In genomic region chr10:102744374-102745051, GRCh38 we compare ENCODE assay signal across 8 cellular contexts. TPM values are rescaled to one million over a fixed set of nuclear protein-coding genes. Genes with fewer than 3 reads are reported as not detected.
DNase-seq lines count a peak whose midpoint lies in the region; ATAC-seq and TF ChIP-seq lines count a peak whose summit lies in the region.

No MANE protein-coding gene starts in this region.

- no peaks in the 10 kb centered on the region for H3K4me1 ChIP-seq in BE2C

- peak overlapping the region; percentile 93 for H3K4me3 Mint-ChIP-seq in natural killer cell

- peaks cover 52 to 55% of the 10 kb centered on the region in 2 donors for H3K4me1 Mint-ChIP-seq in natural killer cell

- TF ChIP-seq CTCF in BE2C (IDR thresholded peaks at IDR 0.05; ENCODE audit: low read depth, low read length) = no peak
- no peak for TF ChIP-seq CTCF in natural killer cell (IDR thresholded peaks at IDR 0.05)

- H3K27me3 ChIP-seq in BE2C = no peaks in the 10 kb centered on the region

- no peaks in the 10 kb centered on the region for H3K9me3 ChIP-seq in BE2C

- peak overlapping the region; percentile 82 for H3K4me3 ChIP-seq in BE2C (ENCODE audit: low read depth, low read length)

- peak overlapping the region; percentile 78 to 86 for H3K27ac Mint-ChIP-seq in natural killer cell

- intact Hi-C loops in natural killer cell (cut with micrococcal nuclease) = no loop called here

- H3K27me3 Mint-ChIP-seq in natural killer cell (ENCODE audit: low read depth in 2 of 2) = no peaks in the 10 kb centered on the region

- H3K36me3 Mint-ChIP-seq in natural killer cell = no peaks in the 10 kb centered on the region

- peak overlapping the region; percentile 29 for H3K27ac ChIP-seq in epithelial cell of prostate

- ATAC-seq in GM21529 (IDR thresholded peaks at IDR 0.05; ENCODE audit: unreplicated experiment) (peak; percentile 6), natural killer cell (peak in 1 of 3 donors; percentile 9)

- peaks cover 0 to 4% of the 10 kb centered on the region in 2 donors for H3K9me3 Mint-ChIP-seq in natural killer cell

- H3K36me3 ChIP-seq in BE2C = no peaks in the 10 kb centered on the region

- no peak for DNase-seq in BE2C
- peak; percentile 28 for DNase-seq in SW480 (ENCODE audit: low spot score)
- no peak for DNase-seq in epithelial cell of prostate (ENCODE audit: low read depth, low spot score)
- DNase-seq in natural killer cell = no peak
- no peak for DNase-seq in OCI-M2 (lab: John Stamatoyannopoulos, UW; ENCODE audit: unreplicated experiment)
- DNase-seq in COR-L47 (lab: John Stamatoyannopoulos, UW) = no peak
- DNase-seq in mesenteric fat pad (ENCODE audit: low spot score) = no peak

RNA-seq across cellular contexts. Expression of gene WBP1L, which starts 0.8 kb away (rescaled TPM):
- polyA plus RNA-seq in BE2C (2012; ENCODE audit: insufficient read depth, insufficient read length, low read depth) = 13.1 TPM
- total RNA-seq in natural killer cell (10 to 100 TPM; 34.6 to 48.4 (median 47.9) TPM), mesenteric fat pad (98.0 TPM)

RNA-seq across cellular contexts. Expression of gene SFXN2, which starts 30.1 kb away (rescaled TPM):
- polyA plus RNA-seq in BE2C (2012; ENCODE audit: insufficient read depth, insufficient read length, low read depth) = 4.8 TPM
- 1 to 10 TPM; 4.8 to 8.0 (median 5.1) TPM for total RNA-seq in natural killer cell
- 7.2 TPM for total RNA-seq in mesenteric fat pad

RNA-seq across cellular contexts. Expression of gene ARL3, which starts 30.3 kb away (rescaled TPM):
- polyA plus RNA-seq in BE2C (2012; ENCODE audit: insufficient read depth, insufficient read length, low read depth) = 17.9 TPM
- 1 to 10 TPM; 1.4 to 1.7 (median 1.5) TPM for total RNA-seq in natural killer cell
- 5.7 TPM for total RNA-seq in mesenteric fat pad
